Comparison of ENCODE assay signal across 8 cellular contexts in the genomic region with DNA sequence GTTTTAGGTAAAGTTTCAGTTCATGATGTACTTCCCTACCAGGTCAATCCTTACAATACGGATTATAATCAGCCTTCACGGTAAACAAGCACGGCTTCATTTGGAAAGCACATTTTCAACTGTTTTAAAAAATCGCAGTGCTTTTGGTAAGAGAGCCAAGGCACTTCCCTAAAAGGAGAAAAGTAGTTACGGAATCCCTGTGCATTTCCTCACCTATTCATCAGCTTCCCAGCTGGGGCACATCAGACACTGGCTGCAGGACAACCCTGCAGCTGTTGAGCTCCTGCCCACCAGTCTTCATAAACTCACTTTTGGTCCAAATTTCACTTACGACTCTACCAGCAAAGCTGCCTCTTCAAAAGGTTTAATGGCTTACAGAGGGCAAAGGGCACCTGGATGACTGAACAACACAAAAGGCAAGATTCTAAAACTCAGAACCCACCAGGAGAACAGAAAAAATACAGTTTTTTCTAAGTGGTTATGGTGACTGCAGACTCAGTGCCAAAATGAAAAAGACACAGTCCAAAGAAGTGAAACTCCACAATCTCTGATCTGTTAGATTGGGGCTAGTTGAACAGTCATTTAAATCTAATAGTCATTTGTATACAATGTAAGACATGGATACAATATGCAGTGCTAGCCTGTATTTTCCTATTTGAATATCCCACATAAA. TPM values are rescaled to one million over a fixed set of nuclear protein-coding genes. Genes with fewer than 3 reads are reported as not detected.
DNase-seq lines count a peak whose midpoint lies in the region; ATAC-seq and TF ChIP-seq lines count a peak whose summit lies in the region.

No MANE protein-coding gene starts in this region.

- 15 to 16% methylated on average over 6 of the region's 6 CpGs for WGBS in thyroid gland, 2 donors

- peak overlapping the region; percentile 41 for H3K4me3 Mint-ChIP-seq in activated CD4-positive, alpha-beta T cell treated with anti-CD3 and anti-CD28 coated beads for 36 hours
- H3K4me3 Mint-ChIP-seq in activated CD4-positive, alpha-beta memory T cell treated with anti-CD3 and anti-CD28 coated beads, Interleukin-2, amount 10 ng/mL, durations not matched to agents 7 days and 5 days: peak overlapping the region; percentile 97

- H3K9ac ChIP-seq in iPS-20b (ENCODE audit: low read depth, low read length): peak overlapping the region; percentile 15; the same call in 1 of the 2 replicates

- H3K4me1 Mint-ChIP-seq in activated CD4-positive, alpha-beta T cell treated with anti-CD3 and anti-CD28 coated beads for 36 hours: peaks cover 86% of the 10 kb centered on the region
- H3K4me1 Mint-ChIP-seq in activated CD4-positive, alpha-beta memory T cell treated with anti-CD3 and anti-CD28 coated beads, Interleukin-2, amount 10 ng/mL, durations not matched to agents 7 days and 5 days: peaks cover 86% of the 10 kb centered on the region

- H3K9me3 Mint-ChIP-seq in activated CD4-positive, alpha-beta T cell treated with anti-CD3 and anti-CD28 coated beads for 36 hours (ENCODE audit: low read depth): no peaks in the 10 kb centered on the region
- no peaks in the 10 kb centered on the region for H3K9me3 Mint-ChIP-seq in activated CD4-positive, alpha-beta memory T cell treated with anti-CD3 and anti-CD28 coated beads, Interleukin-2, amount 10 ng/mL, durations not matched to agents 7 days and 5 days

- H3K4me1 ChIP-seq in iPS-20b (ENCODE audit: insufficient read depth, low read length) (peaks cover 29% of the 10 kb centered on the region; the same call in 1 of the 2 replicates), thyroid gland (peaks cover 90 to 93% of the 10 kb centered on the region in 2 donors)

- no peak for DNase-seq in activated CD4-positive, alpha-beta T cell treated with anti-CD3 and anti-CD28 coated beads for 36 hours
- DNase-seq in activated CD4-positive, alpha-beta T cell treated with anti-CD3 and anti-CD28 coated beads for 1 hour: no peak
- no peak for DNase-seq in activated CD4-positive, alpha-beta memory T cell treated with anti-CD3 and anti-CD28 coated beads, Interleukin-2, amount 10 ng/mL, durations not matched to agents 7 days and 5 days
- DNase-seq in thyroid gland: no peak
- DNase-seq in stimulated activated CD4-positive, alpha-beta T cell treated with anti-CD3 and anti-CD28 coated beads, Interleukin-12 subunit alpha, Interleukin-12 subunit beta, amount 100 ng/mL, for 4 hours: no peak
- no peak for DNase-seq in DMS79 (lab: John Stamatoyannopoulos, UW)

- TF ChIP-seq CTCF in thyroid gland (IDR thresholded peaks at IDR 0.05): no peak

- H3K36me3 ChIP-seq in iPS-20b (ENCODE audit: insufficient read depth, low read depth, low read length) (peaks cover 84% of the 10 kb centered on the region), thyroid gland (no peaks in the 10 kb centered on the region)

- no peak overlapping the region for H3K27ac ChIP-seq in iPS-20b (ENCODE audit: low read length)
- peak overlapping the region; percentile 98 to 99 (median 99) for H3K27ac ChIP-seq in thyroid gland

- no peak for TF ChIP-seq POLR2A in thyroid gland (IDR thresholded peaks at IDR 0.05)

- peak overlapping the region; percentile 76 for H3K27ac Mint-ChIP-seq in activated CD4-positive, alpha-beta T cell treated with anti-CD3 and anti-CD28 coated beads for 36 hours
- peak overlapping the region; percentile 91 for H3K27ac Mint-ChIP-seq in activated CD4-positive, alpha-beta memory T cell treated with anti-CD3 and anti-CD28 coated beads, Interleukin-2, amount 10 ng/mL, durations not matched to agents 7 days and 5 days

- CTCF ChIA-PET in activated CD4-positive, alpha-beta T cell treated with anti-CD3 and anti-CD28 coated beads for 36 hours (lab: Charles Lee): interaction anchor here (1.2 kb wide), 1 partner anchor 279 kb away, joined by 3 read pairs; a partner anchor contains a TSS
- CTCF ChIA-PET in activated CD4-positive, alpha-beta memory T cell treated with anti-CD3 and anti-CD28 coated beads, Interleukin-2, amount 10 ng/mL, durations not matched to agents 7 days and 5 days (lab: Charles Lee): interaction anchor here (1.6 kb wide), 1 partner anchor 36 kb away, joined by 3 read pairs; no protein-coding TSS in a partner anchor

- intact Hi-C loops in activated CD4-positive, alpha-beta T cell treated with anti-CD3 and anti-CD28 coated beads for 36 hours (cut with DNase I, micrococcal nuclease): loop anchor here in 1 of 2 experiments (1.0 to 10.0 kb wide), 2 partner anchors 31 to 604 kb away; a partner anchor contains a TSS
- intact Hi-C loops in thyroid gland (cut with DNase I): no loop called here

- POLR2A ChIA-PET in activated CD4-positive, alpha-beta T cell treated with anti-CD3 and anti-CD28 coated beads for 36 hours (lab: Charles Lee): interaction anchor here (0.6 to 0.7 kb wide), 2 partner anchors 15 to 328 kb away, joined by 3 read pairs; no protein-coding TSS in a partner anchor
- POLR2A ChIA-PET in activated CD4-positive, alpha-beta memory T cell treated with anti-CD3 and anti-CD28 coated beads, Interleukin-2, amount 10 ng/mL, durations not matched to agents 7 days and 5 days (lab: Charles Lee): interaction anchor here (1.4 to 19.8 kb wide), 3 partner anchors 6 to 25 kb away, joined by 3 to 353 read pairs (median 303); a partner anchor contains a TSS

- H3K36me3 Mint-ChIP-seq in activated CD4-positive, alpha-beta T cell treated with anti-CD3 and anti-CD28 coated beads for 36 hours (ENCODE audit: low read depth): peaks cover 72% of the 10 kb centered on the region
- peaks cover 77% of the 10 kb centered on the region for H3K36me3 Mint-ChIP-seq in activated CD4-positive, alpha-beta memory T cell treated with anti-CD3 and anti-CD28 coated beads, Interleukin-2, amount 10 ng/mL, durations not matched to agents 7 days and 5 days (ENCODE audit: low read depth)

- H3K4me3 ChIP-seq in iPS-20b (ENCODE audit: low read length): peak overlapping the region; percentile 21
- H3K4me3 ChIP-seq in thyroid gland (replicated peaks in 1 of 3): no peak overlapping the region

- no peaks in the 10 kb centered on the region for H3K9me3 ChIP-seq in iPS-20b (ENCODE audit: insufficient read depth, low read depth, low read length)
- H3K9me3 ChIP-seq in thyroid gland: no peaks in the 10 kb centered on the region

- no peaks in the 10 kb centered on the region for H3K27me3 ChIP-seq in iPS-20b (ENCODE audit: insufficient read depth, low read length)
- no peaks in the 10 kb centered on the region for H3K27me3 ChIP-seq in thyroid gland

- peak; percentile 23 for ATAC-seq in activated CD4-positive, alpha-beta T cell treated with anti-CD3 and anti-CD28 coated beads for 36 hours
- no peak for ATAC-seq in HG03520 (IDR thresholded peaks at IDR 0.05; ENCODE audit: unreplicated experiment)

- no peaks in the 10 kb centered on the region for H3K27me3 Mint-ChIP-seq in activated CD4-positive, alpha-beta T cell treated with anti-CD3 and anti-CD28 coated beads for 36 hours
- no peaks in the 10 kb centered on the region for H3K27me3 Mint-ChIP-seq in activated CD4-positive, alpha-beta memory T cell treated with anti-CD3 and anti-CD28 coated beads, Interleukin-2, amount 10 ng/mL, durations not matched to agents 7 days and 5 days

RNA-seq across cellular contexts. Expression of a gene that starts 7.5 kb away (rescaled TPM):
- total RNA-seq in activated CD4-positive, alpha-beta T cell treated with anti-CD3 and anti-CD28 coated beads for 36 hours: 100 to 1,000 TPM; 204 to 227 TPM
- 100 to 1,000 TPM; 236 to 250 TPM for total RNA-seq in activated CD4-positive, alpha-beta memory T cell treated with anti-CD3 and anti-CD28 coated beads, Interleukin-2, amount 10 ng/mL, durations not matched to agents 7 days and 5 days
- 100 to 1,000 TPM; 247 to 346 (median 270) TPM for total RNA-seq in thyroid gland

RNA-seq across cellular contexts. Expression of a gene that starts 7.8 kb away (rescaled TPM):
- 10 to 100 TPM; 24.1 to 29.7 TPM for total RNA-seq in activated CD4-positive, alpha-beta T cell treated with anti-CD3 and anti-CD28 coated beads for 36 hours
- 10 to 100 TPM; 53.9 to 56.7 TPM for total RNA-seq in activated CD4-positive, alpha-beta memory T cell treated with anti-CD3 and anti-CD28 coated beads, Interleukin-2, amount 10 ng/mL, durations not matched to agents 7 days and 5 days
- 10 to 100 TPM; 14.6 to 24.2 (median 16.8) TPM for total RNA-seq in thyroid gland
